In the genomic region with DNA sequence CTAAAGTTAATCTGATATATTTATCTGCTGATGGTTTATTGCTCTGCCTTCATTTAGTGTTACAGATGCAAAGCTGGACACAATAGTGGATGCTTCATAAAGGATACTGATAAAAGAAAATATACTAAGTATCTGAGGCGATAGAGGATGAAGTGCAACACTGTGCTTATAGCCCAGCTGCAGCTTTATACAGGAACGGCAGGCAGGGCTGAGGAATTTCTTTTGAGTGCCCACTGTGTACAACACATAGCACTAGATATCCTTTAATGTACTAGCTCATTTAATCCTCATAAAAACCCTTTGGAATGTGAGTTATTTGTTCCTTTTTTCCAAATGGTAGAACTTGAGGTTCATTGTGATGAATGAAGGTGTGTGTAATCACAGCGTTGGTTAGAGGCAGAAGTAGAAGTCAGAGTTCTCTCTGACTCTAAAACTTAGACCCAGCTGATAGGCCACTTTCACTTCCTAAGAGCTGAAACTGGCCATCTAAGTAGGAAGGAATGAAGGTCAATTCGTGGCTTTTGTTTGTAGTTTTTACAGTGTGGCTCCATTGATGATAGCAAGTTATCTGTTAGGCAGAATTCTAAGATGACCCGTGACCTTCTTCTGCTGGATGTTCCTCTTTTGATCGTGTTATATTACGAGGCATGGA, we compare ENCODE assay signal across 13 cellular contexts.
"Had no signal": no experiment of that assay in that cellular context is flagged by ENCODE, and none has a peak within 500 bp of the region (broad histone marks: within the 10 kb centered on the region; RNA-seq: fewer than 3 reads in every experiment).

No MANE protein-coding gene starts in this region.

- DNase-seq: activated CD4-positive, alpha-beta T cell treated with anti-CD3 and anti-CD28 coated beads, Interleukin-2, amount 10 ng/mL, durations not matched to agents 7 days and 5 days; activated naive CD8-positive, alpha-beta T cell treated with anti-CD3 and anti-CD28 coated beads for 36 hours; anterior cingulate cortex; dermis blood vessel endothelial cell; effector memory CD8-positive, alpha-beta T cell; heart right ventricle; left colon; sigmoid colon; stimulated activated CD4-positive, alpha-beta T cell treated with anti-CD3 and anti-CD28 coated beads, Interleukin-12 subunit alpha, Interleukin-12 subunit beta, amount 100 ng/mL, for 4 hours; stimulated activated CD4-positive, alpha-beta T cell treated with anti-CD3 and anti-CD28 coated beads, Interleukin-2, amount 100 ng/mL, for 24 hours had no signal

- H3K4me1 ChIP-seq: breast epithelium, gastroesophageal sphincter had no signal

- H3K9me3 ChIP-seq: breast epithelium, gastroesophageal sphincter, heart right ventricle, sigmoid colon had no signal

- H3K4me3 ChIP-seq: breast epithelium, gastroesophageal sphincter, heart right ventricle, lung, sigmoid colon had no signal

- H3K36me3 ChIP-seq: breast epithelium, gastroesophageal sphincter, heart right ventricle, sigmoid colon had no signal

- H3K27me3 ChIP-seq: breast epithelium, gastroesophageal sphincter, heart right ventricle, sigmoid colon had no signal

- H3K27ac ChIP-seq: breast epithelium, gastroesophageal sphincter, heart right ventricle, sigmoid colon had no signal
